ENCODE assay signal across 8 cellular contexts in genomic region chr1:92975551-92976232, GRCh38. TPM values are rescaled to one million over a fixed set of nuclear protein-coding genes. Genes with fewer than 3 reads are reported as not detected.
DNase-seq lines count a peak whose midpoint lies in the region; ATAC-seq and TF ChIP-seq lines count a peak whose summit lies in the region.

No MANE protein-coding gene starts in this region.

- ATAC-seq in GM18511 (IDR thresholded peaks at IDR 0.05; ENCODE audit: unreplicated experiment) (peak; percentile 84), GM21528 (IDR thresholded peaks at IDR 0.05; ENCODE audit: low FRiP score, unreplicated experiment) (peak; percentile 75), HG03565 (IDR thresholded peaks at IDR 0.05; ENCODE audit: unreplicated experiment) (peak; percentile 60)

- no peak for TF ChIP-seq CTCF in suprapubic skin (IDR thresholded peaks at IDR 0.05)

- no peak for TF ChIP-seq POLR2A in suprapubic skin (IDR thresholded peaks at IDR 0.05)

- no peaks in the 10 kb centered on the region for H3K9me3 ChIP-seq in suprapubic skin

- 83% methylated on average over 7 of the region's 7 CpGs for WGBS in suprapubic skin

- no peak for TF ChIP-seq EP300 in suprapubic skin (IDR thresholded peaks at IDR 0.05)

- no peaks in the 10 kb centered on the region for H3K36me3 ChIP-seq in suprapubic skin

- H3K27ac ChIP-seq in suprapubic skin, result no peak overlapping the region

- intact Hi-C loops in head of caudate nucleus (cut with DNase I), result no loop called here

- H3K27me3 ChIP-seq in suprapubic skin, result no peaks in the 10 kb centered on the region

- DNase-seq in head of caudate nucleus (peak in 23 of 42 donors; percentile 13 to 62 (median 41)), NCI-H446 treated with DMSO at 0.1 percent for 48 hours (lab: John Stamatoyannopoulos, UW) (no peak), NCI-H1092 (lab: John Stamatoyannopoulos, UW) (no peak), suprapubic skin (ENCODE audit: low spot score in 2 of 2) (no peak), epidermal melanocyte (ENCODE audit: insufficient read length, low spot score) (no peak)

- H3K4me3 ChIP-seq in suprapubic skin, result no peak overlapping the region

- peaks cover 15% of the 10 kb centered on the region for H3K4me1 ChIP-seq in suprapubic skin

RNA-seq across cellular contexts. Expression of gene DIPK1A, which starts 14.4 kb away (rescaled TPM):
- 1 to 10 TPM; 3.3 to 7.8 (median 5.3) TPM for total RNA-seq in suprapubic skin

Comparison
In these comparisons a context has a peak if more than half of its experiments do, and no peak if none do; other contexts are left out.
1. DNase-seq: peak in head of caudate nucleus (23 of 42); none in NCI-H446 treated with DMSO at 0.1 percent for 48 hours (single experiment), NCI-H1092 (single experiment), suprapubic skin (0 of 2) and epidermal melanocyte (single experiment).
2. Peak in every context shown above with its lines, with median percentiles within 50 percentile points of each other: ATAC-seq.